In the genomic region with DNA sequence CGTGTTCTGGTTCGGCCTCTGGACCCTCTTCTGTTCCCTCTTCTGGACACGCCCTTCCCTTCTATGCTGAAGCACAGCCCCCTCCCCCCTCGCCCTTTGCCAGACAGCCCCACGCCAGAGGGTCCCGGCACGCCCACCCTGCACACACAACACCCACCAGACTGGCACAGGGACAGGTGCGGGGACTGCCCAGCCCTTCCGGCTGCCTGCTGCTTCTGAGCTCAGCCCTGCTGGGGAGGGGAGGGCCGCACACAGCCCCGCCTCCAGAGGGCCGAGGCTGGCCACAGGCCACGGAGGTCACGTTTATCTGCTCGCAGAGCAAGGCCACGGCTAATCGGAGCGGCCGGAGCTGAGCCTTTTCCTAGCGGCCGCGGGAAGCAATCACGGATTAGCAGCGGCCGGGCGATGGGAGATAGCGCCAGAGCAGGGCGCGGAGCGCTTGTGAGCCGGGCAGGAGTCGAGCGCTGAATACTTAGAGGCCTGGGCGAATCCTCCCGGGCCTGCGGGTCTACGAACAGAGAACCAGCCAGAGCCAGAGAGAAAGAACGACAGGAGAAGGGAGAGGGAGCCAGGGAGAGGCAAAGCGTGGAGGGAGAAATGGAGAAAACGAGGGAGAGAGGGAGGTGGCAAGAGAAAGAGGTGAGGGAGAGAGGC, we compare ENCODE assay signal across 8 cellular contexts. TPM values are rescaled to one million over a fixed set of nuclear protein-coding genes. Genes with fewer than 3 reads are reported as not detected.
DNase-seq lines count a peak whose midpoint lies in the region; ATAC-seq and FAIRE-seq lines count a peak whose summit lies in the region.

No MANE protein-coding gene starts in this region.

- H3K27ac Mint-ChIP-seq in activated T-helper 17 cell treated with anti-CD3 and anti-CD28 coated beads, Interleukin-2, amount 50 U/mL, for 72 hours = peak overlapping the region; percentile 76

- H3K36me3 Mint-ChIP-seq in activated T-helper 17 cell treated with anti-CD3 and anti-CD28 coated beads, Interleukin-2, amount 50 U/mL, for 72 hours (ENCODE audit: low read depth) = no peaks in the 10 kb centered on the region

- H3K4me3 Mint-ChIP-seq in activated T-helper 17 cell treated with anti-CD3 and anti-CD28 coated beads, Interleukin-2, amount 50 U/mL, for 72 hours = peak overlapping the region; percentile 71

- DNase-seq in NCI-H1092 treated with DMSO at 0.1 percent for 48 hours (lab: John Stamatoyannopoulos, UW) = peak; percentile 19
- no peak for DNase-seq in NCI-H1092 (lab: John Stamatoyannopoulos, UW)
- DNase-seq in cardiac septum (ENCODE audit: low spot score) = peak; percentile 87
- peak in 35 of 56 donors; percentile 12 to 75 (median 33) for DNase-seq in nucleus accumbens (lab: John Stamatoyannopoulos, UW)
- no peak for DNase-seq in RCC 7860 (ENCODE audit: low spot score)
- no peak for DNase-seq in HTR-8/SVneo (ENCODE audit: insufficient read length, low spot score)

- peaks cover 23% of the 10 kb centered on the region for H3K27me3 Mint-ChIP-seq in activated T-helper 17 cell treated with anti-CD3 and anti-CD28 coated beads, Interleukin-2, amount 50 U/mL, for 72 hours

- ATAC-seq in activated T-helper 17 cell treated with anti-CD3 and anti-CD28 coated beads, Interleukin-2, amount 50 U/mL, for 72 hours (replicated peaks) = peak; percentile 84
- no peak for ATAC-seq in HG02938 (IDR thresholded peaks at IDR 0.05; ENCODE audit: unreplicated experiment)

- FAIRE-seq in RCC 7860 (lab: Jason Lieb, UNC) = no peak
- FAIRE-seq in HTR-8/SVneo (lab: Jason Lieb, UNC) = no peak

- H3K4me1 Mint-ChIP-seq in activated T-helper 17 cell treated with anti-CD3 and anti-CD28 coated beads, Interleukin-2, amount 50 U/mL, for 72 hours = peaks cover 6% of the 10 kb centered on the region

- no peaks in the 10 kb centered on the region for H3K9me3 Mint-ChIP-seq in activated T-helper 17 cell treated with anti-CD3 and anti-CD28 coated beads, Interleukin-2, amount 50 U/mL, for 72 hours

- intact Hi-C loops in cardiac septum (cut with DNase I) = no loop called here

RNA-seq across cellular contexts. Expression of gene OTUB1, which starts 21.5 kb away (rescaled TPM):
- total RNA-seq in activated T-helper 17 cell treated with anti-CD3 and anti-CD28 coated beads, Interleukin-2, amount 50 U/mL, for 72 hours = 10 to 100 TPM; 59.4 to 84.2 TPM
- 48.1 TPM for total RNA-seq in cardiac septum

RNA-seq across cellular contexts. Expression of gene FLRT1, which starts 28.0 kb away (rescaled TPM):
- total RNA-seq in activated T-helper 17 cell treated with anti-CD3 and anti-CD28 coated beads, Interleukin-2, amount 50 U/mL, for 72 hours = not detected
- 1.2 TPM for total RNA-seq in cardiac septum

RNA-seq across cellular contexts. Expression of gene COX8A, which starts 33.3 kb away (rescaled TPM):
- 100 to 1,000 TPM; 329 to 461 TPM for total RNA-seq in activated T-helper 17 cell treated with anti-CD3 and anti-CD28 coated beads, Interleukin-2, amount 50 U/mL, for 72 hours
- total RNA-seq in cardiac septum = 877 TPM

Comparison
In these comparisons a context has a peak if more than half of its experiments do, and no peak if none do; other contexts are left out.
1. DNase-seq: peak in NCI-H1092 treated with DMSO at 0.1 percent for 48 hours (single experiment), cardiac septum (single experiment) and nucleus accumbens (35 of 56); none in NCI-H1092 (single experiment), RCC 7860 (single experiment) and HTR-8/SVneo (single experiment).